Comparison of ENCODE assay signal across 23 cellular contexts in genomic region chr14:100135784-100136183, GRCh38. TPM values are rescaled to one million over a fixed set of nuclear protein-coding genes. Genes with fewer than 3 reads are reported as not detected.
A peak's percentile ranks its signal among the peaks of the same experiment; 100 is the strongest.
DNase-seq lines count a peak whose midpoint lies in the region; ATAC-seq and TF ChIP-seq lines count a peak whose summit lies in the region.
"Had no signal": no experiment of that assay in that cellular context is flagged by ENCODE, and none has a peak within 500 bp of the region (broad histone marks: within the 10 kb centered on the region; RNA-seq: fewer than 3 reads in every experiment).

No MANE protein-coding gene starts in this region.

- peaks cover 85% of the 10 kb centered on the region for H3K36me3 Mint-ChIP-seq in activated CD4-positive, alpha-beta T cell treated with anti-CD3 and anti-CD28 coated beads, Interleukin-2, amount 10 ng/mL, durations not matched to agents 7 days and 5 days (ENCODE audit: low read depth)
- H3K36me3 Mint-ChIP-seq in activated naive CD8-positive, alpha-beta T cell treated with anti-CD3 and anti-CD28 coated beads, Interleukin-2, amount 10 ng/mL, durations not matched to agents 7 days and 5 days: peaks cover 24% of the 10 kb centered on the region
- H3K36me3 Mint-ChIP-seq in nephron progenitor cell (ENCODE audit: low read depth): peaks cover 30% of the 10 kb centered on the region

- H3K4me1 Mint-ChIP-seq in activated CD4-positive, alpha-beta T cell treated with anti-CD3 and anti-CD28 coated beads, Interleukin-2, amount 10 ng/mL, durations not matched to agents 7 days and 5 days: peaks cover 8% of the 10 kb centered on the region
- H3K4me1 Mint-ChIP-seq in activated naive CD8-positive, alpha-beta T cell treated with anti-CD3 and anti-CD28 coated beads, Interleukin-2, amount 10 ng/mL, durations not matched to agents 7 days and 5 days: peaks cover 7% of the 10 kb centered on the region
- H3K4me1 Mint-ChIP-seq in nephron progenitor cell: peaks cover 22% of the 10 kb centered on the region

- no peaks in the 10 kb centered on the region for H3K27me3 Mint-ChIP-seq in activated CD4-positive, alpha-beta T cell treated with anti-CD3 and anti-CD28 coated beads, Interleukin-2, amount 10 ng/mL, durations not matched to agents 7 days and 5 days
- H3K27me3 Mint-ChIP-seq in activated naive CD8-positive, alpha-beta T cell treated with anti-CD3 and anti-CD28 coated beads, Interleukin-2, amount 10 ng/mL, durations not matched to agents 7 days and 5 days: no peaks in the 10 kb centered on the region
- H3K27me3 Mint-ChIP-seq in nephron progenitor cell (ENCODE audit: low read depth, poor library complexity): peaks cover 4% of the 10 kb centered on the region
- H3K27me3 Mint-ChIP-seq: B cell; stimulated activated naive CD8-positive, alpha-beta T cell treated with anti-CD3 and anti-CD28 coated beads, Interleukin-15, Interleukin-2, amounts not matched to agents 100 ng/mL and 50 ng/mL, for 24 hours; T-cell had no signal

- no peak for TF ChIP-seq EP300 in Ishikawa (IDR thresholded peaks at IDR 0.05; ENCODE audit: borderline replicate concordance)

- POLR2A ChIA-PET in activated CD4-positive, alpha-beta T cell treated with anti-CD3 and anti-CD28 coated beads, Interleukin-2, amount 10 ng/mL, durations not matched to agents 7 days and 5 days (lab: Charles Lee): no interaction called here
- POLR2A ChIA-PET in activated naive CD8-positive, alpha-beta T cell treated with anti-CD3 and anti-CD28 coated beads, Interleukin-2, amount 10 ng/mL, durations not matched to agents 7 days and 5 days (lab: Charles Lee): no interaction called here

- TF ChIP-seq RAD21 in Ishikawa (IDR thresholded peaks at IDR 0.05; ENCODE audit: low read depth): peak; percentile 12; the same call in 1 of the 2 replicates

- H3K9me3 Mint-ChIP-seq in activated CD4-positive, alpha-beta T cell treated with anti-CD3 and anti-CD28 coated beads, Interleukin-2, amount 10 ng/mL, durations not matched to agents 7 days and 5 days: no peaks in the 10 kb centered on the region
- no peaks in the 10 kb centered on the region for H3K9me3 Mint-ChIP-seq in activated naive CD8-positive, alpha-beta T cell treated with anti-CD3 and anti-CD28 coated beads, Interleukin-2, amount 10 ng/mL, durations not matched to agents 7 days and 5 days
- H3K9me3 Mint-ChIP-seq in nephron progenitor cell: no peaks in the 10 kb centered on the region
- H3K9me3 Mint-ChIP-seq: stimulated activated naive CD8-positive, alpha-beta T cell treated with anti-CD3 and anti-CD28 coated beads, Interleukin-15, Interleukin-2, amounts not matched to agents 100 ng/mL and 50 ng/mL, for 24 hours; T-cell had no signal

- no peak overlapping the region for H3K4me3 Mint-ChIP-seq in activated CD4-positive, alpha-beta T cell treated with anti-CD3 and anti-CD28 coated beads, Interleukin-2, amount 10 ng/mL, durations not matched to agents 7 days and 5 days
- no peak overlapping the region for H3K4me3 Mint-ChIP-seq in activated naive CD8-positive, alpha-beta T cell treated with anti-CD3 and anti-CD28 coated beads, Interleukin-2, amount 10 ng/mL, durations not matched to agents 7 days and 5 days
- H3K4me3 Mint-ChIP-seq in nephron progenitor cell: no peak overlapping the region
- H3K4me3 Mint-ChIP-seq: B cell; stimulated activated naive CD8-positive, alpha-beta T cell treated with anti-CD3 and anti-CD28 coated beads, Interleukin-15, Interleukin-2, amounts not matched to agents 100 ng/mL and 50 ng/mL, for 24 hours; T-cell had no signal

- no peak for ATAC-seq in activated naive CD8-positive, alpha-beta T cell treated with anti-CD3 and anti-CD28 coated beads, Interleukin-2, amount 10 ng/mL, durations not matched to agents 7 days and 5 days (ENCODE audit: low read depth)
- no peak for ATAC-seq in omental fat pad (ENCODE audit: low FRiP score)
- no peak for ATAC-seq in HG02798 (IDR thresholded peaks at IDR 0.05; ENCODE audit: poor library complexity, unreplicated experiment)
- ATAC-seq in GM19467 (IDR thresholded peaks at IDR 0.05; ENCODE audit: unreplicated experiment): no peak
- ATAC-seq: PC-3, T-cell had no signal

- CTCF ChIA-PET in activated CD4-positive, alpha-beta T cell treated with anti-CD3 and anti-CD28 coated beads, Interleukin-2, amount 10 ng/mL, durations not matched to agents 7 days and 5 days (lab: Charles Lee): interaction anchor here (1.3 kb wide), 1 partner anchor 22 kb away, joined by 3 read pairs; no protein-coding TSS in a partner anchor

- peak overlapping the region; percentile 50 for H3K27ac Mint-ChIP-seq in activated CD4-positive, alpha-beta T cell treated with anti-CD3 and anti-CD28 coated beads, Interleukin-2, amount 10 ng/mL, durations not matched to agents 7 days and 5 days
- peak overlapping the region; percentile 34 for H3K27ac Mint-ChIP-seq in activated naive CD8-positive, alpha-beta T cell treated with anti-CD3 and anti-CD28 coated beads, Interleukin-2, amount 10 ng/mL, durations not matched to agents 7 days and 5 days
- H3K27ac Mint-ChIP-seq in nephron progenitor cell: peak overlapping the region; percentile 19
- H3K27ac Mint-ChIP-seq: stimulated activated naive CD8-positive, alpha-beta T cell treated with anti-CD3 and anti-CD28 coated beads, Interleukin-15, Interleukin-2, amounts not matched to agents 100 ng/mL and 50 ng/mL, for 24 hours had no signal

- TF ChIP-seq CTCF in nephron progenitor cell (IDR thresholded peaks at IDR 0.05): no peak
- TF ChIP-seq CTCF in omental fat pad (IDR thresholded peaks at IDR 0.05): no peak

- no peak for DNase-seq in activated CD4-positive, alpha-beta T cell treated with anti-CD3 and anti-CD28 coated beads, Interleukin-2, amount 10 ng/mL, durations not matched to agents 7 days and 5 days
- no peak for DNase-seq in activated CD4-positive, alpha-beta T cell treated with anti-CD3 and anti-CD28 coated beads, Interleukin-2, amount 50 U/mL, for 4 hours
- DNase-seq in activated naive CD8-positive, alpha-beta T cell treated with anti-CD3 and anti-CD28 coated beads, Interleukin-2, amount 10 ng/mL, durations not matched to agents 7 days and 5 days: no peak
- DNase-seq in nephron progenitor cell (no peak), omental fat pad (ENCODE audit: low spot score) (no peak)
- DNase-seq: activated CD4-positive, alpha-beta T cell treated with anti-CD3 and anti-CD28 coated beads for 4 hours; effector CD8-positive, alpha-beta T cell; GM23248; kidney; NCI-H1105 treated with DMSO at 0.1 percent for 48 hours; NCI-H2081; NCI-H345; occipital lobe; PC-3; SHP77 treated with DMSO at 0.1 percent for 48 hours; small intestine; stimulated activated CD4-positive, alpha-beta T cell treated with anti-CD3 and anti-CD28 coated beads, Interleukin-2, amount 100 ng/mL, for 24 hours; T-cell had no signal

TF ChIP-seq in Ishikawa, 13 proteins besides CTCF, POLR2A, EP300 and RAD21:
- TF ChIP-seq REST (IDR thresholded peaks at IDR 0.05; ENCODE audit: low read depth) (no peak), CEBPB (IDR thresholded peaks at IDR 0.05) (no peak)

RNA-seq across cellular contexts. Expression of gene DEGS2, which starts 23.7 kb away (rescaled TPM):
- under 1 TPM; 0.15 to 0.23 TPM for total RNA-seq in activated CD4-positive, alpha-beta T cell treated with anti-CD3 and anti-CD28 coated beads, Interleukin-2, amount 10 ng/mL, durations not matched to agents 7 days and 5 days
- total RNA-seq in activated naive CD8-positive, alpha-beta T cell treated with anti-CD3 and anti-CD28 coated beads, Interleukin-2, amount 10 ng/mL, durations not matched to agents 7 days and 5 days: under 1 TPM; 0.14 to 0.28 TPM
- total RNA-seq in omental fat pad: under 1 TPM in 3 of 4 donors, not detected in 1; 0.19 to 0.79 (median 0.19) TPM
